In the genomic region with DNA sequence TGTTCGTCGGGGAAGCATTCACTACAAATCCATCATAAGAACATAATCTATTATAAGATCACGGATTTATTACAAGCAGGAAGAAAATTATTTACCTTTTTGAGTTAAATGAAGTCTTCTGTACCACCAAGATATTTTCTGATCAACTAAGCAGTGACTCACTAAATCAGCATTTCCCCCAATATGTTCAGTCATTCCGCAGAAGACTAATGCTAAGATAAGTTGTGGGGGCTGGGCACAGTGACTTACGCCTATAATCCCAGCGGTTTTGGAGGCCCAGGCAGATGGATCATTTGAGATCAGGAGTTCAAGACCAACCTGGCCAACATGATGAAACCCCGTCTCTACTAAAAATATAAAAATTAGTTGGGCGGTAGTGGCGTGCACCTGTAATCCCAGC, we compare ENCODE assay signal across 17 cellular contexts.
A peak's percentile ranks its signal among the peaks of the same experiment; 100 is the strongest.
DNase-seq lines count a peak whose midpoint lies in the region; ATAC-seq, FAIRE-seq and TF ChIP-seq lines count a peak whose summit lies in the region.
"Had no signal": no experiment of that assay in that cellular context is flagged by ENCODE, and none has a peak within 500 bp of the region (broad histone marks: within the 10 kb centered on the region; RNA-seq: fewer than 3 reads in every experiment).

No MANE protein-coding gene starts in this region.

- H3K9me3 Mint-ChIP-seq in astrocyte (ENCODE audit: unreplicated experiment), result no peaks in the 10 kb centered on the region
- H3K9me3 Mint-ChIP-seq: CD8-positive, alpha-beta T cell had no signal

- H3K27ac Mint-ChIP-seq in astrocyte (ENCODE audit: unreplicated experiment), result no peak overlapping the region
- H3K27ac Mint-ChIP-seq: CD8-positive, alpha-beta T cell had no signal

- no peak overlapping the region for H3K4me3 ChIP-seq in astrocyte (ENCODE audit: insufficient read depth, low read depth, low read length)
- H3K4me3 ChIP-seq in left ventricle myocardium inferior, result no peak overlapping the region
- H3K4me3 ChIP-seq: BLaER1, SJSA1 had no signal

- TF ChIP-seq CTCF in astrocyte (IDR thresholded peaks at IDR 0.05; ENCODE audit: insufficient read depth, low read depth, low read length), result no peak
- TF ChIP-seq CTCF in left ventricle myocardium inferior (IDR thresholded peaks at IDR 0.05; ENCODE audit: borderline replicate concordance), result no peak

- intact Hi-C loops in left ventricle myocardium inferior (cut with micrococcal nuclease), result no loop called here

- H3K4me3 Mint-ChIP-seq in astrocyte (ENCODE audit: unreplicated experiment), result no peak overlapping the region
- H3K4me3 Mint-ChIP-seq: CD8-positive, alpha-beta T cell had no signal

- H3K27me3 ChIP-seq in astrocyte (ENCODE audit: insufficient read depth, low read length), result no peaks in the 10 kb centered on the region
- H3K27me3 ChIP-seq in left ventricle myocardium inferior (ENCODE audit: low read depth), result peaks cover 29% of the 10 kb centered on the region
- H3K27me3 ChIP-seq: BLaER1, SJSA1 had no signal

- H3K4me1 Mint-ChIP-seq in astrocyte (ENCODE audit: low read depth, unreplicated experiment), result peaks cover 24% of the 10 kb centered on the region

- no peak for ATAC-seq in HG03565 (IDR thresholded peaks at IDR 0.05; ENCODE audit: unreplicated experiment)
- ATAC-seq: CD8-positive, alpha-beta T cell had no signal

- H3K4me2 ChIP-seq in astrocyte (ENCODE audit: low read length), result peak overlapping the region; percentile 26
- H3K4me2 ChIP-seq: BLaER1 had no signal

- H3K79me2 ChIP-seq in astrocyte (ENCODE audit: insufficient read depth, low read length), result no peaks in the 10 kb centered on the region

- FAIRE-seq in astrocyte (lab: Jason Lieb, UNC), result no peak
- FAIRE-seq: D721Med had no signal

- peaks cover 6% of the 10 kb centered on the region for H3K4me1 ChIP-seq in astrocyte (ENCODE audit: insufficient read depth, low read length)
- peaks cover 3% of the 10 kb centered on the region for H3K4me1 ChIP-seq in left ventricle myocardium inferior
- H3K4me1 ChIP-seq: SJSA1 had no signal

- H3K9ac ChIP-seq in astrocyte (ENCODE audit: low read length), result no peak overlapping the region
- H3K9ac ChIP-seq: BLaER1 had no signal

- DNase-seq in A172 (ENCODE audit: low spot score), result peak; percentile 32
- DNase-seq in HCEC 1CT, result peak; percentile 84
- DNase-seq in astrocyte (ENCODE audit: low read depth), result peak; percentile 86
- DNase-seq in glomerular visceral epithelial cell (ENCODE audit: extremely low spot score), result peak; percentile 14
- no peak for DNase-seq in left ventricle myocardium inferior
- no peak for DNase-seq in epidermal melanocyte (ENCODE audit: insufficient read length, low spot score)
- DNase-seq in NCI-H146 (lab: John Stamatoyannopoulos, UW), result no peak
- DNase-seq: CD8-positive, alpha-beta T cell; DMS79 treated with DMSO at 0.1 percent for 48 hours; GOT3; NCI-H187 treated with DMSO at 0.1 percent for 48 hours; NCI-H446 treated with DMSO at 0.1 percent for 48 hours had no signal

- H3K27me3 Mint-ChIP-seq in astrocyte (ENCODE audit: low read depth, unreplicated experiment), result no peaks in the 10 kb centered on the region

- H2AFZ ChIP-seq in astrocyte (ENCODE audit: low read depth, low read length), result no peak overlapping the region

- H3K9me3 ChIP-seq in astrocyte (ENCODE audit: insufficient read depth, low read depth, low read length) (no peaks in the 10 kb centered on the region), left ventricle myocardium inferior (replicated peaks) (peaks cover 4% of the 10 kb centered on the region)
- H3K9me3 ChIP-seq: SJSA1 had no signal

- H3K27ac ChIP-seq in astrocyte (ENCODE audit: low read depth, low read length) (no peak overlapping the region), left ventricle myocardium inferior (replicated peaks) (no peak overlapping the region)
- H3K27ac ChIP-seq: 22Rv1, BLaER1, SJSA1 had no signal

- H3K36me3 Mint-ChIP-seq in astrocyte (ENCODE audit: low read depth, unreplicated experiment), result no peaks in the 10 kb centered on the region
- H3K36me3 Mint-ChIP-seq: CD8-positive, alpha-beta T cell had no signal

- H3K36me3 ChIP-seq in astrocyte (ENCODE audit: insufficient read depth, low read length) (no peaks in the 10 kb centered on the region), left ventricle myocardium inferior (no peaks in the 10 kb centered on the region)
- H3K36me3 ChIP-seq: BLaER1, SJSA1 had no signal

- H4K20me1 ChIP-seq in astrocyte (ENCODE audit: insufficient read depth, low read length), result no peaks in the 10 kb centered on the region
- H4K20me1 ChIP-seq: BLaER1 had no signal

Comparison
In these comparisons a context has a peak if more than half of its experiments do, and no peak if none do; other contexts are left out.
1. DNase-seq: peak in A172 (single experiment), HCEC 1CT (single experiment), astrocyte (single experiment) and glomerular visceral epithelial cell (single experiment); none in left ventricle myocardium inferior (single experiment), epidermal melanocyte (single experiment) and NCI-H146 (single experiment).